8 cellular contexts compared by ENCODE assay signal in genomic region chr18:10526211-10526949, GRCh38. TPM values are rescaled to one million over a fixed set of nuclear protein-coding genes. Genes with fewer than 3 reads are reported as not detected.
DNase-seq lines count a peak whose midpoint lies in the region; ATAC-seq and TF ChIP-seq lines count a peak whose summit lies in the region.

No MANE protein-coding gene starts in this region.

- H3K27me3 ChIP-seq in IMR-90 (ENCODE audit: control insufficient read depth, insufficient read depth, low read length) (no peaks in the 10 kb centered on the region), WERI-Rb-1 (ENCODE audit: insufficient read depth, low read depth, severe bottlenecking) (no peaks in the 10 kb centered on the region), liver (ENCODE audit: control insufficient read depth in 4 of 4, insufficient read depth in 4 of 4, low read length in 3 of 4) (no peaks in the 10 kb centered on the region)

- peak overlapping the region; percentile 70; the same call in 1 of the 2 replicates for H3K56ac ChIP-seq in IMR-90 (ENCODE audit: extremely low read depth, insufficient read depth, low read length)

- H4K91ac ChIP-seq in IMR-90 (ENCODE audit: insufficient read depth, low read depth, low read length), result peak overlapping the region; percentile 63

- H2BK120ac ChIP-seq in IMR-90 (ENCODE audit: low read depth, low read length), result peak overlapping the region; percentile 13; the same call in 1 of the 2 replicates

- H3K4me1 ChIP-seq in IMR-90 (ENCODE audit: control insufficient read depth, insufficient read depth, low read length) (peaks cover 10% of the 10 kb centered on the region), liver (ENCODE audit: control insufficient read depth in 4 of 4, insufficient read depth in 4 of 4, low read length in 3 of 4) (peaks cover 9 to 30% (median 20%) of the 10 kb centered on the region in 4 donors)

- peak overlapping the region; percentile 38 for H4K5ac ChIP-seq in IMR-90 (ENCODE audit: low read depth, low read length)

- H3K27ac ChIP-seq in IMR-90 (ENCODE audit: insufficient read depth, low read length), result peak overlapping the region; percentile 77
- peak overlapping the region; percentile 72 for H3K27ac ChIP-seq in WERI-Rb-1
- H3K27ac ChIP-seq in liver (ENCODE audit: low read depth in 1 of 2, low read length in 2 of 2), result peak overlapping the region; percentile 60 to 77

- TF ChIP-seq RAD21 in IMR-90 (IDR thresholded peaks at IDR 0.05; ENCODE audit: low read length) (no peak), liver (IDR thresholded peaks at IDR 0.05) (no peak)

- peak; percentile 17; the same call in 1 of the 2 replicates for TF ChIP-seq POLR2A in IMR-90 (IDR thresholded peaks at IDR 0.05; ENCODE audit: low read depth, low read length)

- dilution Hi-C loops in IMR-90 (cut with HindIII; ENCODE audit: low sequenced_read_pairs, unreplicated experiment), result no loop called here

- H3K9me3 ChIP-seq in IMR-90 (ENCODE audit: control insufficient read depth, insufficient read depth, low read length) (no peaks in the 10 kb centered on the region), WERI-Rb-1 (ENCODE audit: severe bottlenecking) (no peaks in the 10 kb centered on the region), liver (ENCODE audit: control insufficient read depth in 4 of 4, low read length in 3 of 4) (no peaks in the 10 kb centered on the region)

- peak overlapping the region; percentile 33 to 86 for H4K8ac ChIP-seq in IMR-90 (ENCODE audit: low read depth in 2 of 2, low read length in 2 of 2)

- H3K4ac ChIP-seq in IMR-90 (ENCODE audit: low read depth, low read length), result peak overlapping the region; percentile 84

- POLR2A ChIA-PET in IMR-90 (lab: Charles Lee; ENCODE audit: unreplicated experiment), result interaction anchor here (0.7 kb wide), 1 partner anchor 158 kb away, joined by 8 read pairs; no protein-coding TSS in a partner anchor

- peak overlapping the region; percentile 100 for H3K4me2 ChIP-seq in IMR-90 (ENCODE audit: low read depth, low read length)

- H4K20me1 ChIP-seq in IMR-90 (ENCODE audit: insufficient read depth, low read length), result peaks cover 29% of the 10 kb centered on the region

- no peak overlapping the region for H2BK15ac ChIP-seq in IMR-90 (ENCODE audit: low read depth, low read length)

- in situ Hi-C loops in IMR-90 (cut with MboI; ENCODE audit: low sequenced_read_pairs), result no loop called here

- ATAC-seq in GM21529 (IDR thresholded peaks at IDR 0.05; ENCODE audit: unreplicated experiment) (peak; percentile 65), IMR-90 (ENCODE audit: low read depth) (peak; percentile 87)

- H3K14ac ChIP-seq in IMR-90 (replicated peaks; ENCODE audit: low read depth, low read length), result peak overlapping the region; percentile 86

- intact Hi-C loops in IMR-90 (cut with micrococcal nuclease), result loop anchor here (10.0 kb wide), 1 partner anchor 842 kb away; no protein-coding TSS in a partner anchor

- no TSS peak for BruUV-seq in IMR-90 (replicated peaks; lab: Mats Ljungman, UMichigan)

- peak overlapping the region; percentile 95 for H3K23ac ChIP-seq in IMR-90 (ENCODE audit: low read depth, low read length)

- H3K18ac ChIP-seq in IMR-90 (ENCODE audit: low read depth, low read length), result peak overlapping the region; percentile 32

- WGBS in IMR-90 (ENCODE audit: extremely low coverage in 2 of 2, insufficient read length in 1 of 2), 2 experiments, result 2% methylated on average over 27 of the region's 42 CpGs; no CpG with 5 or more reads in 1 of the 2 experiments
- WGBS in liver, result 3% methylated on average over 42 of the region's 42 CpGs

- H2AK5ac ChIP-seq in IMR-90 (ENCODE audit: low read depth, low read length), result peak overlapping the region; percentile 61; the same call in 1 of the 2 replicates

- H3K9ac ChIP-seq in IMR-90 (ENCODE audit: low read depth, low read length) (peak overlapping the region; percentile 83), liver (ENCODE audit: low read depth in 1 of 2, low read length in 2 of 2) (peak overlapping the region; percentile 4 to 70)

- peak overlapping the region; percentile 93 for H2AK9ac ChIP-seq in IMR-90 (replicated peaks; ENCODE audit: low read depth, low read length, poor library complexity)

- TF ChIP-seq CTCF in IMR-90 (conservative IDR thresholded peaks at IDR 0.05; ENCODE audit: low read depth, low read length), result no peak
- TF ChIP-seq CTCF in WERI-Rb-1 (IDR thresholded peaks at IDR 0.05; ENCODE audit: low read depth, low read length), result no peak
- TF ChIP-seq CTCF in liver (IDR thresholded peaks at IDR 0.05; ENCODE audit: low read depth, low read length, missing input control), result no peak

- peaks cover 4 to 35% of the 10 kb centered on the region in 2 experiments; a peak in 3 of 4 replicates for H3K79me1 ChIP-seq in IMR-90 (ENCODE audit: low read depth in 1 of 2, low read length in 2 of 2)

- CTCF ChIA-PET in IMR-90 (lab: Yijun Ruan, JAX), result no interaction called here

- H3K9me1 ChIP-seq in IMR-90 (ENCODE audit: insufficient read depth, low read length), result peaks cover 13% of the 10 kb centered on the region

- DNase-seq in GM03348 (ENCODE audit: low spot score) (peak; percentile 88), IMR-90 (peak; percentile 39), WERI-Rb-1 (peak; percentile 50), cerebellum (ENCODE audit: low spot score) (peak; percentile 70), H4 (ENCODE audit: low spot score) (no peak)
- peak; percentile 7 to 39 (median 37) for DNase-seq in stimulated activated CD4-positive, alpha-beta T cell treated with anti-CD3 and anti-CD28 coated beads, TNF-alpha, amount 100 ng/mL, for 24 hours (ENCODE audit: low read depth in 3 of 3)

- no peaks in the 10 kb centered on the region for H3K36me3 ChIP-seq in IMR-90 (ENCODE audit: control insufficient read depth, insufficient read depth, low read length)
- no peaks in the 10 kb centered on the region; the same call in 1 of the 2 replicates for H3K36me3 ChIP-seq in WERI-Rb-1
- H3K36me3 ChIP-seq in liver (ENCODE audit: control insufficient read depth in 4 of 4, insufficient read depth in 3 of 4, low read depth in 1 of 4, low read length in 3 of 4), result no peaks in the 10 kb centered on the region

- H2BK5ac ChIP-seq in IMR-90 (ENCODE audit: low read depth, low read length, poor library complexity, severe bottlenecking), result peak overlapping the region; percentile 76

- H2BK20ac ChIP-seq in IMR-90 (ENCODE audit: low read depth, low read length), result no peak overlapping the region

- H2AFZ ChIP-seq in IMR-90 (replicated peaks; ENCODE audit: low read length, poor library complexity), result peak overlapping the region; percentile 94

- peak overlapping the region; percentile 83 for H3K4me3 ChIP-seq in IMR-90 (ENCODE audit: insufficient read depth, low read depth, low read length)
- H3K4me3 ChIP-seq in WERI-Rb-1 (ENCODE audit: low read depth, low read length), result peak overlapping the region; percentile 76
- H3K4me3 ChIP-seq in liver (ENCODE audit: low read depth in 1 of 3, low read length in 3 of 3), result peak overlapping the region; percentile 92 to 98 (median 97)

TF ChIP-seq in IMR-90, 13 proteins besides CTCF, POLR2A, EP300 and RAD21 (continues in another document):
- no peak for TF ChIP-seq RCOR1 (IDR thresholded peaks at IDR 0.05; ENCODE audit: insufficient replicate concordance, low read length)
- no peak for TF ChIP-seq SMC3 (IDR thresholded peaks at IDR 0.05; ENCODE audit: low read depth, low read length)
- TF ChIP-seq USF2 (IDR thresholded peaks at IDR 0.05; ENCODE audit: low read depth, low read length), result no peak
- TF ChIP-seq MXI1 (IDR thresholded peaks at IDR 0.05; ENCODE audit: borderline replicate concordance, low read depth, low read length), result no peak

TF ChIP-seq in liver, 16 proteins besides CTCF, POLR2A, EP300 and RAD21:
- TF ChIP-seq ZBTB33 (IDR thresholded peaks at IDR 0.05) (no peak), GABPA (IDR thresholded peaks at IDR 0.05 in 1 of 2, conservative IDR thresholded peaks at IDR 0.05 in 1 of 2) (peak in 1 of 2 donors; percentile 12)

RNA-seq across cellular contexts. Expression of gene NAPG, which starts 0.6 kb away (rescaled TPM):
- total RNA-seq in IMR-90 (2012; rRNA removed) (32.8 and 39.2 TPM in 2 replicates), cerebellum (66.3 TPM), liver (10 to 100 TPM; 16.6 to 23.0 TPM)
- polyA plus RNA-seq in IMR-90 (2012; rRNA removed) (9.8 and 13.0 TPM in 2 replicates), liver (10 to 100 TPM in 1 of 2 donors, 1 to 10 TPM in 1; 8.1 to 12.6 TPM)
- 1.6 and 3.1 TPM in 2 replicates for polyA plus RNA-seq in IMR-90 (2012; cell fraction: cytosol; rRNA removed)
- polyA plus RNA-seq in IMR-90 (2012; cell fraction: nucleus; rRNA removed; ENCODE audit: low replicate concordance), result 3.5 and 30.6 TPM in 2 replicates
- total RNA-seq in H4 (2014; rRNA removed; shearing (Covaris generic)), result 26.6 and 30.8 TPM in 2 replicates
